19 cellular contexts compared by ENCODE assay signal in the genomic region with DNA sequence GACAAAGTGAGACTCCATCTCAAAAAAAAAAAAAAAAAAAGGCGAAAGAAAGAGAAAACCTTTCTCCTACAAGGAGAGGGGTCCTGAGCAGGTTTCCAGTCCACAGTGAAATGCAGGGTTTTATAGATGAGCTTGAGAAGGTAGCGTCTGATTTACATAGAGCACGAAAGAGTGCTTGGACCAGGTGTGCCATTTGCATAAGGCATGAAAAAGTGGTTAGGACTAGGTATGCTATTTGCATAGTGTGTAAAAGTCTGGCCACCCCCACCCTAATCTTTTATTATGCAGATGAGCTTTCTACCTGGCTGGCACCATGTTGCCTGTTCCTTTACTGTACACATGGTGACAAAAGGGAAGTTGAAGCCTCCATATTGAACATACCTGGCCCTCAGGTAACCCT. TPM values are rescaled to one million over a fixed set of nuclear protein-coding genes. Genes with fewer than 3 reads are reported as not detected.
DNase-seq lines count a peak whose midpoint lies in the region; ATAC-seq and TF ChIP-seq lines count a peak whose summit lies in the region.
"Had no signal": no experiment of that assay in that cellular context is flagged by ENCODE, and none has a peak within 500 bp of the region (broad histone marks: within the 10 kb centered on the region; RNA-seq: fewer than 3 reads in every experiment).

No MANE protein-coding gene starts in this region.

- H3K36me3 ChIP-seq in DOHH2 (ENCODE audit: control insufficient read depth, low read length) (no peaks in the 10 kb centered on the region), HUES48 (ENCODE audit: control insufficient read depth, insufficient read depth, low read length) (no peaks in the 10 kb centered on the region), esophagus muscularis mucosa (no peaks in the 10 kb centered on the region), gastrocnemius medialis (no peaks in the 10 kb centered on the region), osteoblast (ENCODE audit: insufficient read depth, low read length) (no peaks in the 10 kb centered on the region)
- H3K36me3 ChIP-seq: BLaER1 treated with 17β-estradiol and CSF1 and Interleukin-3, amounts not matched to agents 10 nM and 100 nM; SJCRH30 had no signal

- no peak for TF ChIP-seq CTCF in DOHH2 (IDR thresholded peaks at IDR 0.05; ENCODE audit: low read depth, low read length, poor library complexity, severe bottlenecking)
- TF ChIP-seq CTCF in esophagus muscularis mucosa (IDR thresholded peaks at IDR 0.05) = no peak
- TF ChIP-seq CTCF in gastrocnemius medialis (IDR thresholded peaks at IDR 0.05 in 4 of 5, conservative IDR thresholded peaks at IDR 0.05 in 1 of 5) = no peak
- no peak for TF ChIP-seq CTCF in GM10248 (IDR thresholded peaks at IDR 0.05; ENCODE audit: control extremely low read depth, extremely low read depth, low read depth, missing control alignments)
- no peak for TF ChIP-seq CTCF in osteoblast (IDR thresholded peaks at IDR 0.05; ENCODE audit: extremely low read depth, low read depth, low read length)

- peak overlapping the region; percentile 36 for H3K4me3 ChIP-seq in DOHH2 (ENCODE audit: low read length)
- no peak overlapping the region for H3K4me3 ChIP-seq in HUES48 (ENCODE audit: low read depth, low read length)
- H3K4me3 ChIP-seq in esophagus muscularis mucosa = no peak overlapping the region
- no peak overlapping the region for H3K4me3 ChIP-seq in gastrocnemius medialis
- H3K4me3 ChIP-seq in osteoblast (ENCODE audit: insufficient read depth, low read length) = no peak overlapping the region
- H3K4me3 ChIP-seq: BLaER1 treated with 17β-estradiol and CSF1 and Interleukin-3, amounts not matched to agents 10 nM and 100 nM; PC-9; SJCRH30 had no signal

- H2AFZ ChIP-seq in osteoblast (ENCODE audit: low read length) = no peak overlapping the region
- H2AFZ ChIP-seq: PC-9 had no signal

- H4K20me1 ChIP-seq in DOHH2 (ENCODE audit: control insufficient read depth, insufficient read depth, low read depth, low read length) (no peaks in the 10 kb centered on the region), osteoblast (ENCODE audit: insufficient read depth, low read length) (no peaks in the 10 kb centered on the region)
- H4K20me1 ChIP-seq: BLaER1 treated with 17β-estradiol and CSF1 and Interleukin-3, amounts not matched to agents 10 nM and 100 nM had no signal

- TF ChIP-seq EP300 in esophagus muscularis mucosa (IDR thresholded peaks at IDR 0.05) = no peak

- POLR2A ChIA-PET in GM10248 (lab: Yijun Ruan, JAX) = interaction anchor here (0.8 kb wide), 1 partner anchor 12 kb away, joined by 3 read pairs; no protein-coding TSS in a partner anchor

- intact Hi-C loops in esophagus muscularis mucosa (cut with DNase I) (no loop called here), gastrocnemius medialis (cut with DNase I; ENCODE audit: low total_unique reads) (no loop called here)

- H3K4me2 ChIP-seq in DOHH2 (ENCODE audit: low read length) (peak overlapping the region; percentile 62), osteoblast (ENCODE audit: insufficient read depth, low read length) (no peak overlapping the region)
- H3K4me2 ChIP-seq: PC-9 had no signal

- 0 out of 2 replicates have a peak overlapping the region, but pooled peaks have one; percentile 21 for H3K9ac ChIP-seq in HUES48 (ENCODE audit: low read depth, low read length)
- H3K9ac ChIP-seq: BLaER1 treated with 17β-estradiol and CSF1 and Interleukin-3, amounts not matched to agents 10 nM and 100 nM had no signal

- H3K27ac ChIP-seq in DOHH2 (ENCODE audit: low read depth, low read length) (peak overlapping the region; percentile 38; the same call in 1 of the 2 replicates), HUES48 (ENCODE audit: low read depth, low read length) (no peak overlapping the region), esophagus muscularis mucosa (replicated peaks in 1 of 4) (no peak overlapping the region), gastrocnemius medialis (no peak overlapping the region), osteoblast (ENCODE audit: low read depth, low read length) (no peak overlapping the region)
- H3K27ac ChIP-seq: PC-9, RWPE1, SJCRH30 had no signal

- H3F3A ChIP-seq in DOHH2 (ENCODE audit: control insufficient read depth, insufficient read depth) = peaks cover 10% of the 10 kb centered on the region; the same call in 1 of the 2 replicates

- CTCF ChIA-PET in GM10248 (lab: Yijun Ruan, JAX) = interaction anchor here (0.8 to 3.9 kb wide), 5 partner anchors 9 to 302 kb away, joined by 3 to 33 read pairs (median 5); no protein-coding TSS in a partner anchor

- DNase-seq in NCI-H774 (lab: John Stamatoyannopoulos, UW) (peak; percentile 13), esophagus muscularis mucosa (ENCODE audit: extremely low spot score) (peak; percentile 66), gastrocnemius medialis (no peak), GM10248 (ENCODE audit: extremely low spot score) (no peak), osteoblast (ENCODE audit: insufficient read length, low spot score, missing footprints) (no peak)
- DNase-seq: CD8-positive, alpha-beta memory T cell; KG1; MV-4-11; NCI-H187; NCI-H446; PC-9; SJCRH30 had no signal

- no peak for TF ChIP-seq POLR2A in esophagus muscularis mucosa (IDR thresholded peaks at IDR 0.05; ENCODE audit: low read depth)
- TF ChIP-seq POLR2A in gastrocnemius medialis (IDR thresholded peaks at IDR 0.05) = no peak

- H3K4me1 ChIP-seq in DOHH2 (ENCODE audit: control insufficient read depth, low read length) (peaks cover 75% of the 10 kb centered on the region), HUES48 (ENCODE audit: control insufficient read depth, insufficient read depth, low read length) (peaks cover 24% of the 10 kb centered on the region), esophagus muscularis mucosa (no peaks in the 10 kb centered on the region), gastrocnemius medialis (no peaks in the 10 kb centered on the region), osteoblast (ENCODE audit: insufficient read depth, low read length) (peaks cover 6% of the 10 kb centered on the region)
- H3K4me1 ChIP-seq: SJCRH30 had no signal

- 90% methylated on average over 3 of the region's 3 CpGs for WGBS in esophagus muscularis mucosa

- H3K27me3 ChIP-seq in DOHH2 (ENCODE audit: control insufficient read depth, low read length) (no peaks in the 10 kb centered on the region), HUES48 (ENCODE audit: control insufficient read depth, insufficient read depth, low read length) (no peaks in the 10 kb centered on the region), esophagus muscularis mucosa (no peaks in the 10 kb centered on the region), gastrocnemius medialis (no peaks in the 10 kb centered on the region), osteoblast (ENCODE audit: insufficient read depth, low read length) (peaks cover 3% of the 10 kb centered on the region)
- H3K27me3 ChIP-seq: BLaER1 treated with 17β-estradiol and CSF1 and Interleukin-3, amounts not matched to agents 10 nM and 100 nM; SJCRH30 had no signal

- H3K9me2 ChIP-seq in DOHH2 (replicated peaks; ENCODE audit: control insufficient read depth, low read length) = no peaks in the 10 kb centered on the region

- no peaks in the 10 kb centered on the region for H3K79me2 ChIP-seq in DOHH2 (ENCODE audit: control insufficient read depth, low read length)
- H3K79me2 ChIP-seq in osteoblast (ENCODE audit: insufficient read depth, low read length) = no peaks in the 10 kb centered on the region

- in situ Hi-C loops in gastrocnemius medialis (cut with MboI; ENCODE audit: low sequenced_read_pairs in 4 of 4) = loop anchor here in 3 of 4 donors (25.0 kb wide), 1 partner anchor 209 kb away; a partner anchor contains a TSS

- ATAC-seq in gastrocnemius medialis (no peak), HG03565 (IDR thresholded peaks at IDR 0.05; ENCODE audit: unreplicated experiment) (no peak)

- H3K9me3 ChIP-seq in DOHH2 (ENCODE audit: control insufficient read depth, insufficient read depth, low read length) (peaks cover 4% of the 10 kb centered on the region; the same call in 1 of the 2 replicates), HUES48 (ENCODE audit: control insufficient read depth, insufficient read depth, low read length) (no peaks in the 10 kb centered on the region), esophagus muscularis mucosa (no peaks in the 10 kb centered on the region), gastrocnemius medialis (no peaks in the 10 kb centered on the region), osteoblast (ENCODE audit: low read depth, low read length) (no peaks in the 10 kb centered on the region)

RNA-seq across cellular contexts. Expression of a gene that starts 13.6 kb away (rescaled TPM):
- total RNA-seq in esophagus muscularis mucosa = not detected
- not detected for total RNA-seq in gastrocnemius medialis
- not detected in 2 replicates for total RNA-seq in osteoblast
- total RNA-seq: A673; CD8-positive, alpha-beta memory T cell; PC-9; SJCRH30; T-helper 1 cell treated with Interleukin-12 subunit alpha and Interleukin-12 subunit beta and Interleukin-4 antibody, amounts not matched to agents 30 ng/mL and 1 ng/mL, for 36 hours had no signal

RNA-seq across cellular contexts. Expression of a gene that starts 28.1 kb away (rescaled TPM):
- 1 to 10 TPM in 1 of 4 donors, under 1 TPM in 3; 0.58 to 1.2 (median 0.84) TPM for total RNA-seq in esophagus muscularis mucosa
- total RNA-seq in gastrocnemius medialis = 1 to 10 TPM in 1 of 4 donors, under 1 TPM in 3; 0.13 to 2.1 (median 0.25) TPM
- total RNA-seq in osteoblast = 0.29 and 0.36 TPM in 2 replicates

Comparison
In these comparisons a context has a peak if more than half of its experiments do, and no peak if none do; other contexts are left out.
1. DNase-seq: peak in NCI-H774 (single experiment) and esophagus muscularis mucosa (single experiment); none in gastrocnemius medialis (0 of 2), GM10248 (single experiment) and osteoblast (single experiment).